ENCODE assay signal across 8 cellular contexts in the genomic region with DNA sequence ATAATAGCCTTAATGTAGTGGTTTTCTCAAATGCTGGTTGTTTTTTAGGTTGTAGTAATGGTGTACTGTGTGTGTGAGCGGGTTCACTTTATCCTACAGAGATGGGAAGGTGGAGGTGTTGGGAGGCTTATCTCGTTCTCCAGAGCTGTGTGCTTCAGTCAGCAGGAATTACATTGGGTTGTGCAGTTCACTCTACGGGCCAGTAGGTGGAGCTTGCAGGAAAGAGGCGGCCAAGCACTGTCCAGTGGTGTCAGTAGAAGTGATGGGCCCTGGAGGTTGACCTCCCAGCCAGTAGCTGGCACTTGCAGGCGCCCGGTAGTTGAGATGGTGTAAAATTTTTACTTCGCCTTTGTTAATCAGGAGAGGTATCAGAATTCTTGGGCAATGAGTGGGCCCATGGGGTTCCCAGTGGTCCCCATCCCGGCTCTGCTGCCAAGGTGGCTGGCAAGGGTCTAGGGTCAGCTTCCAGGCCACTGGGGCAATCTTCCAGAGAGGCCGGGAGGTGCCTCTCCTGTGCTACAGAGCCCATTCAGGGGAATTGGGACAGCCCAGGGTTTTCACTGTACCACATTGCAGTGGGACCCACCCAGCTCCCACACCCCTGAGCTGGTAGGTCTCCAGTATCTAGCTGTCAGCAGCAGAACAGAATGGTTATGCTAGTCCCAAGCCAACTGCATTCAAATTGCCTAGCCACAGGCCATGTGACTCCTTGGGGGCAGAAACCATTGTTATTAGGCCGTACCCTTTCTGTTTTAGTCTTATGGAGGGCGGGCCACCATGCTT. TPM values are rescaled to one million over a fixed set of nuclear protein-coding genes. Genes with fewer than 3 reads are reported as not detected.
A peak's percentile ranks its signal among the peaks of the same experiment; 100 is the strongest.
DNase-seq lines count a peak whose midpoint lies in the region; ATAC-seq and TF ChIP-seq lines count a peak whose summit lies in the region.

No MANE protein-coding gene starts in this region.

- H3K27me3 ChIP-seq in CD4-positive, alpha-beta T cell (ENCODE audit: control insufficient read depth, insufficient read depth, low read length), result no peaks in the 10 kb centered on the region
- no peaks in the 10 kb centered on the region for H3K27me3 ChIP-seq in mesenchymal stem cell (ENCODE audit: control insufficient read depth in 1 of 2, insufficient read depth in 1 of 2, low read length in 2 of 2)

- peak; percentile 90 for TF ChIP-seq CTCF in CD4-positive, alpha-beta T cell (IDR thresholded peaks at IDR 0.05)

- no peak overlapping the region for H2BK5ac ChIP-seq in mesenchymal stem cell (ENCODE audit: low read depth, low read length, poor library complexity, severe bottlenecking)

- H2BK15ac ChIP-seq in mesenchymal stem cell (ENCODE audit: low read depth, poor library complexity, severe bottlenecking), result no peak overlapping the region

- peaks cover 39 to 85% of the 10 kb centered on the region in 2 experiments for H3K36me3 ChIP-seq in mesenchymal stem cell (ENCODE audit: control insufficient read depth in 1 of 2, insufficient read depth in 2 of 2, low read depth in 1 of 2, low read length in 2 of 2)

- H2AK5ac ChIP-seq in mesenchymal stem cell (ENCODE audit: low read length, severe bottlenecking), result no peak overlapping the region

- peaks cover 52% of the 10 kb centered on the region for H3K4me1 Mint-ChIP-seq in CD4-positive, alpha-beta T cell (ENCODE audit: low read depth)
- H3K4me1 Mint-ChIP-seq in stimulated activated effector memory CD8-positive, alpha-beta T cell treated with anti-CD3 and anti-CD28 coated beads, Interleukin-12 subunit alpha, Interleukin-12 subunit beta, amount 100 ng/mL, for 72 hours, result peaks cover 22% of the 10 kb centered on the region

- H3K18ac ChIP-seq in mesenchymal stem cell (ENCODE audit: low read depth in 1 of 2, low read length in 2 of 2), result no peak overlapping the region

- no peak overlapping the region for H2BK120ac ChIP-seq in mesenchymal stem cell (ENCODE audit: low read depth, low read length)

- H3K27me3 Mint-ChIP-seq in CD4-positive, alpha-beta T cell, result no peaks in the 10 kb centered on the region

- peaks cover 81% of the 10 kb centered on the region for H3K36me3 Mint-ChIP-seq in CD4-positive, alpha-beta T cell (ENCODE audit: low read depth)
- peaks cover 70% of the 10 kb centered on the region for H3K36me3 Mint-ChIP-seq in stimulated activated effector memory CD8-positive, alpha-beta T cell treated with anti-CD3 and anti-CD28 coated beads, Interleukin-12 subunit alpha, Interleukin-12 subunit beta, amount 100 ng/mL, for 72 hours

- H2BK12ac ChIP-seq in mesenchymal stem cell (ENCODE audit: low read length in 2 of 2), result no peak overlapping the region

- H3K4me3 Mint-ChIP-seq in CD4-positive, alpha-beta T cell, result no peak overlapping the region
- no peak overlapping the region for H3K4me3 Mint-ChIP-seq in stimulated activated effector memory CD8-positive, alpha-beta T cell treated with anti-CD3 and anti-CD28 coated beads, Interleukin-12 subunit alpha, Interleukin-12 subunit beta, amount 100 ng/mL, for 72 hours

- intact Hi-C loops in CD4-positive, alpha-beta T cell (cut with DNase I, micrococcal nuclease), result loop anchor here (1.0 to 2.0 kb wide), 2 partner anchors 62 to 104 kb away; a partner anchor contains a TSS

- peaks cover 3% of the 10 kb centered on the region for H3K9me3 Mint-ChIP-seq in CD4-positive, alpha-beta T cell
- H3K9me3 Mint-ChIP-seq in stimulated activated effector memory CD8-positive, alpha-beta T cell treated with anti-CD3 and anti-CD28 coated beads, Interleukin-12 subunit alpha, Interleukin-12 subunit beta, amount 100 ng/mL, for 72 hours, result no peaks in the 10 kb centered on the region

- H2AFZ ChIP-seq in mesenchymal stem cell (ENCODE audit: low read depth, low read length), result no peak overlapping the region

- peak overlapping the region; percentile 37 for H3K27ac Mint-ChIP-seq in CD4-positive, alpha-beta T cell
- H3K27ac Mint-ChIP-seq in stimulated activated effector memory CD8-positive, alpha-beta T cell treated with anti-CD3 and anti-CD28 coated beads, Interleukin-12 subunit alpha, Interleukin-12 subunit beta, amount 100 ng/mL, for 72 hours, result peak overlapping the region; percentile 56

- H4K8ac ChIP-seq in mesenchymal stem cell (ENCODE audit: low read length), result peak overlapping the region; percentile 60

- no peak overlapping the region for H4K91ac ChIP-seq in mesenchymal stem cell (ENCODE audit: low read length)

- no peak overlapping the region for H3K4me3 ChIP-seq in mesenchymal stem cell (ENCODE audit: insufficient read depth in 1 of 2, low read depth in 1 of 2, low read length in 2 of 2)

- peak in 9 of 10 experiments; percentile 32 to 58 (median 39) for DNase-seq in CD4-positive, alpha-beta T cell
- DNase-seq in NCI-H510A treated with DMSO at 0.1 percent for 48 hours (lab: John Stamatoyannopoulos, UW), result peak; percentile 61
- peak; percentile 37 to 38 for DNase-seq in activated CD4-positive, alpha-beta T cell treated with anti-CD3 and anti-CD28 coated beads, Interleukin-2, amount 50 U/mL, for 4 hours
- DNase-seq in effector CD8-positive, alpha-beta T cell (lab: John Stamatoyannopoulos, UW), result peak; percentile 27
- DNase-seq in mesenchymal stem cell, result peak; percentile 71
- peak; percentile 37 to 76 for DNase-seq in stimulated activated effector memory CD8-positive, alpha-beta T cell treated with anti-CD3 and anti-CD28 coated beads, Interleukin-12 subunit alpha, Interleukin-12 subunit beta, amount 100 ng/mL, for 72 hours (ENCODE audit: low spot score in 2 of 2)

- H3K23ac ChIP-seq in mesenchymal stem cell (ENCODE audit: low read length in 2 of 2), result no peak overlapping the region

- H3K14ac ChIP-seq in mesenchymal stem cell (ENCODE audit: low read length in 2 of 2), result no peak overlapping the region

- H3K4me1 ChIP-seq in mesenchymal stem cell (ENCODE audit: control insufficient read depth, insufficient read depth, low read depth, low read length), result peaks cover 9% of the 10 kb centered on the region

- 63% methylated on average over 11 of the region's 11 CpGs for WGBS in mesenchymal stem cell

- ATAC-seq in CD4-positive, alpha-beta T cell (ENCODE audit: poor library complexity), result peak; percentile 76
- ATAC-seq in GM19043 (IDR thresholded peaks at IDR 0.05; ENCODE audit: low read depth, unreplicated experiment) (peak; percentile 80), HG03175 (IDR thresholded peaks at IDR 0.05; ENCODE audit: unreplicated experiment) (peak; percentile 91)
- ATAC-seq in stimulated activated effector memory CD8-positive, alpha-beta T cell treated with anti-CD3 and anti-CD28 coated beads, Interleukin-12 subunit alpha, Interleukin-12 subunit beta, amount 100 ng/mL, for 72 hours, result peak; percentile 85

- H3K4ac ChIP-seq in mesenchymal stem cell (ENCODE audit: low read depth in 1 of 2, low read length in 2 of 2), result no peak overlapping the region

- H3K9me3 ChIP-seq in CD4-positive, alpha-beta T cell (ENCODE audit: control insufficient read depth, low read length), result no peaks in the 10 kb centered on the region
- H3K9me3 ChIP-seq in mesenchymal stem cell (ENCODE audit: control insufficient read depth, low read length), result no peaks in the 10 kb centered on the region

- no peak overlapping the region for H3K9ac ChIP-seq in mesenchymal stem cell (ENCODE audit: low read length)

- no peak overlapping the region for H3K4me2 ChIP-seq in mesenchymal stem cell (ENCODE audit: low read length, poor library complexity, severe bottlenecking)

- POLR2A ChIA-PET in CD4-positive, alpha-beta T cell (lab: Charles Lee), result interaction anchor here (0.6 to 3.5 kb wide), 10 partner anchors 8 to 105 kb away, joined by 3 to 39 read pairs (median 4); no protein-coding TSS in a partner anchor

- H3K27ac ChIP-seq in CD4-positive, alpha-beta T cell (ENCODE audit: low read depth, low read length), result no peak overlapping the region
- peak overlapping the region; percentile 38 for H3K27ac ChIP-seq in mesenchymal stem cell (ENCODE audit: low read length, poor library complexity, severe bottlenecking)

- peaks cover 24% of the 10 kb centered on the region for H3K79me1 ChIP-seq in mesenchymal stem cell (replicated peaks; ENCODE audit: low read length, poor library complexity, severe bottlenecking)

- CTCF ChIA-PET in CD4-positive, alpha-beta T cell (lab: Charles Lee), result interaction anchor here (0.6 to 3.6 kb wide), 28 partner anchors 9 to 105 kb away, joined by 3 to 16 read pairs (median 4); no protein-coding TSS in a partner anchor

RNA-seq across cellular contexts. Expression of a gene that starts 43.8 kb away (rescaled TPM):
- 100 to 1,000 TPM; 107 to 109 TPM for total RNA-seq in CD4-positive, alpha-beta T cell
- 36.2 TPM for polyA plus RNA-seq in mesenchymal stem cell (2013, experiment 1 of 2)
- polyA plus RNA-seq in mesenchymal stem cell (2013, experiment 2 of 2), result 37.6 TPM
